In the genomic region with DNA sequence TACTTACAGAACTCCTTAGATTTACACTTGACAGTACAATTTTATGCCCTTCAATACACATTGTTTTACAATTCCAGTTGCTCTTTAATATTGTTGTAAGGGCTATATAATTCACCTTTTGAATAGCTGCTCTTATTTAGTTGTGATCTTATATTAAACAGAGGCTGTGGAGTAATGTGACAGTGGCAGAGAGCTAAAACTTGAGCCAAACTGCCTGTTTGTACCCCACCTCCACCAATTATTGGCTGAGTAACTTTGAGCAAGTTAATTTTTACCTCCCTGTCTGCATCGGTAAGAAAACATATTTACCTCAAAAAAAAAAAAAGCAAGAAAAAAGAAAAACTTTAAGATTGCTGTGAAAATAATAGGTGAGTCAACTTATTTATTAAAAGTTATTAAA, we compare ENCODE assay signal across 10 cellular contexts. TPM values are rescaled to one million over a fixed set of nuclear protein-coding genes. Genes with fewer than 3 reads are reported as not detected.
DNase-seq lines count a peak whose midpoint lies in the region; ATAC-seq and TF ChIP-seq lines count a peak whose summit lies in the region.
"Had no signal": no experiment of that assay in that cellular context is flagged by ENCODE, and none has a peak within 500 bp of the region (broad histone marks: within the 10 kb centered on the region; RNA-seq: fewer than 3 reads in every experiment).

No MANE protein-coding gene starts in this region.

- H3K27ac ChIP-seq in SK-N-MC (no peak overlapping the region), esophagus muscularis mucosa (replicated peaks in 1 of 4) (peak overlapping the region in 1 of 4 donors; percentile 98), parathyroid adenoma (no peak overlapping the region)

- H3K4me3 ChIP-seq in GM12865 (ENCODE audit: low read depth, low read length) (peak overlapping the region; percentile 90), SK-N-MC (peak overlapping the region; percentile 81), esophagus muscularis mucosa (peak overlapping the region; percentile 82 to 92 (median 88)), parathyroid adenoma (ENCODE audit: low read depth, low read length) (no peak overlapping the region)

- intact Hi-C loops in esophagus muscularis mucosa (cut with DNase I) (no loop called here), posterior cingulate gyrus (cut with DNase I) (loop anchor here (5.0 to 10.0 kb wide), 2 partner anchors 106 to 193 kb away; a partner anchor contains a TSS)

- no peak for TF ChIP-seq EP300 in esophagus muscularis mucosa (IDR thresholded peaks at IDR 0.05)

- no peak for TF ChIP-seq CTCF in GM12865 (IDR thresholded peaks at IDR 0.05; ENCODE audit: insufficient read depth, low read depth, low read length, missing control alignments)
- no peak for TF ChIP-seq CTCF in esophagus muscularis mucosa (IDR thresholded peaks at IDR 0.05)
- no peak for TF ChIP-seq CTCF in parathyroid adenoma (IDR thresholded peaks at IDR 0.05)

- no peaks in the 10 kb centered on the region for H3K27me3 ChIP-seq in esophagus muscularis mucosa
- no peaks in the 10 kb centered on the region for H3K27me3 ChIP-seq in parathyroid adenoma (ENCODE audit: control insufficient read depth, insufficient read depth, low read length)
- H3K27me3 ChIP-seq: esophagus squamous epithelium had no signal

- H3K4me2 ChIP-seq in parathyroid adenoma (ENCODE audit: low read length) = peak overlapping the region; percentile 21

- H3K4me1 ChIP-seq in esophagus muscularis mucosa = peaks cover 34 to 66% (median 57%) of the 10 kb centered on the region in 4 donors
- H3K4me1 ChIP-seq in parathyroid adenoma = peaks cover 11% of the 10 kb centered on the region

- DNase-seq in GM12865 (ENCODE audit: low read depth) (no peak), SK-N-MC (ENCODE audit: low read depth, low spot score) (no peak), esophagus muscularis mucosa (ENCODE audit: extremely low spot score) (no peak), activated gamma-delta T cell treated with Interleukin-2 at 50 U/mL for 16 hours (no peak), posterior cingulate gyrus (no peak)
- DNase-seq: esophagus squamous epithelium, NCI-H187 treated with DMSO at 0.1 percent for 48 hours had no signal

- no peaks in the 10 kb centered on the region for H3K9me3 ChIP-seq in SK-N-MC (ENCODE audit: low read depth, low read length)
- no peaks in the 10 kb centered on the region for H3K9me3 ChIP-seq in esophagus muscularis mucosa
- no peaks in the 10 kb centered on the region for H3K9me3 ChIP-seq in parathyroid adenoma (ENCODE audit: control insufficient read depth, low read length)
- H3K9me3 ChIP-seq: esophagus squamous epithelium had no signal

- peak overlapping the region; percentile 93 for H3K9ac ChIP-seq in SK-N-MC (ENCODE audit: insufficient read length)
- no peak overlapping the region for H3K9ac ChIP-seq in parathyroid adenoma

- peaks cover 33% of the 10 kb centered on the region for H3K79me2 ChIP-seq in parathyroid adenoma

- no peak for ATAC-seq in HG02938 (IDR thresholded peaks at IDR 0.05; ENCODE audit: unreplicated experiment)
- ATAC-seq in HG02885 (IDR thresholded peaks at IDR 0.05; ENCODE audit: poor library complexity, unreplicated experiment) = no peak

- H3K36me3 ChIP-seq in SK-N-MC (ENCODE audit: insufficient read depth, low read length) (peaks cover 40% of the 10 kb centered on the region), esophagus muscularis mucosa (no peaks in the 10 kb centered on the region), parathyroid adenoma (ENCODE audit: control insufficient read depth, insufficient read depth, low read length) (no peaks in the 10 kb centered on the region)

- WGBS in esophagus muscularis mucosa = 30% methylated on average over 1 of the region's 1 CpG

- no peak for TF ChIP-seq POLR2A in esophagus muscularis mucosa (IDR thresholded peaks at IDR 0.05; ENCODE audit: low read depth)

- H2AFZ ChIP-seq in parathyroid adenoma = no peak overlapping the region

RNA-seq across cellular contexts. Expression of a gene that starts 1.6 kb away (rescaled TPM):
- 10 to 100 TPM; 65.6 to 71.8 (median 69.3) TPM for total RNA-seq in esophagus muscularis mucosa

RNA-seq across cellular contexts. Expression of a gene that starts 56.9 kb away (rescaled TPM):
- not detected for total RNA-seq in esophagus muscularis mucosa
- total RNA-seq: esophagus squamous epithelium had no signal
